Comparison of ENCODE assay signal across 18 cellular contexts in the genomic region with DNA sequence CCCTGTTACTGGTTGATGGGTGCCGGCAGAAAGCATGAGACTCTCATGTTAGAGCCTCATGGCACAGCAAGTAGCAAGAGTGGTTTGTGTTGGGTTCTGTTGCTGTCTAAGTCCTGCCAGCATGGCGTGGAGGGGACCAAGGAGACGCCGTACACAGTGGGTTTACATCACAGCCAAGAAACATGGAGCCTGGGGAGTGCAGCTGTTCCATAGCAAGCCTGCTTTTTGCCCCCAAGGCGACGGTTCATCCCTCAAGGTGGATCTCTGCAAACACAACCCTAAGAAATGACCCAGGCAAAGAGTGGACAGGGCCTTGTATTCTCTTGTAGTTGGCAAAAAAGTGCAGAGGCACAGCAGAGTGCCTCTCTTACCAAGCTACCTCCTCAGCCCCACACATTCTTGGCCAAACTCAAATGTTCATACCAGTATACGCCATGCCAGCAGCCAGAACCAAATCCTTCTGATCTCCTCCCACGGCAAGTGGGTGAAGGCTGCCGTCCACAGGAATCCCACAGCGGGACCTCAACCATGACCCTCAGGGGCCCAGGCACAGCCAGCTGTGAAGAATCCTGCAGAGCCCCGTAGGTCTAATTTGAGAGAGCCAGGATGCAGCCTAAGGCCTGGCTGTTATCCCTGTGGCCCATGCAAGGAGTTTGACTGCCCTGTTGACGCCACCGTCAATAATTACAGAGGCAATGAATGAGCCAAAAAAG.
"Had no signal": no experiment of that assay in that cellular context is flagged by ENCODE, and none has a peak within 500 bp of the region (broad histone marks: within the 10 kb centered on the region; RNA-seq: fewer than 3 reads in every experiment).

No MANE protein-coding gene starts in this region.

- H3K27ac Mint-ChIP-seq: activated naive CD8-positive, alpha-beta T cell treated with anti-CD3 and anti-CD28 coated beads for 36 hours; activated T-cell treated with anti-CD3 and anti-CD28 coated beads, Interleukin-2, amount 50 U/mL, for 72 hours; mesothelial cell of epicardium; T-helper 17 cell had no signal

- H3K36me3 Mint-ChIP-seq: mesothelial cell of epicardium had no signal

- H2AFZ ChIP-seq: parathyroid adenoma had no signal

- H3K27me3 ChIP-seq: body of pancreas had no signal

- H3K9me3 Mint-ChIP-seq: central memory CD8-positive, alpha-beta T cell had no signal

- ATAC-seq: activated T-cell treated with anti-CD3 and anti-CD28 coated beads, Interleukin-2, amount 50 U/mL, for 72 hours; body of pancreas; lower lobe of right lung; T-helper 17 cell had no signal

- H3K9me3 ChIP-seq: body of pancreas, esophagus squamous epithelium, lower lobe of right lung had no signal

- H3K36me3 ChIP-seq: lower lobe of right lung had no signal

- H3K4me1 ChIP-seq: body of pancreas, esophagus squamous epithelium, lower lobe of right lung, parathyroid adenoma had no signal

- H3K4me3 ChIP-seq: body of pancreas, coronary artery, esophagus squamous epithelium, lower lobe of right lung had no signal

- H3K27me3 Mint-ChIP-seq: activated naive CD8-positive, alpha-beta T cell treated with anti-CD3 and anti-CD28 coated beads for 36 hours; T-helper 17 cell had no signal

- H3K4me1 Mint-ChIP-seq: central memory CD8-positive, alpha-beta T cell; mesothelial cell of epicardium; neural crest cell; T-helper 17 cell had no signal

- DNase-seq: activated CD4-positive, alpha-beta T cell treated with anti-CD3 and anti-CD28 coated beads, Interleukin-2, amount 50 U/mL, for 1 hour; activated naive CD8-positive, alpha-beta T cell treated with anti-CD3 and anti-CD28 coated beads for 36 hours; activated T-cell treated with anti-CD3 and anti-CD28 coated beads, Interleukin-2, amount 50 U/mL, for 72 hours; amygdala; body of pancreas; esophagus squamous epithelium; hippocampal formation; lower lobe of right lung; small intestine; stimulated activated CD4-positive, alpha-beta T cell treated with anti-CD3 and anti-CD28 coated beads, Interleukin-4, amount 100 ng/mL, for 24 hours; stimulated activated naive CD4-positive, alpha-beta T cell treated with Interleukin-2 at 50 U/mL for 16 hours; trophoblast cell had no signal

- H3K27ac ChIP-seq: body of pancreas, coronary artery, esophagus squamous epithelium, lower lobe of right lung, parathyroid adenoma had no signal

- H3K79me2 ChIP-seq: parathyroid adenoma had no signal

- H3K9ac ChIP-seq: parathyroid adenoma had no signal

- H3K4me3 Mint-ChIP-seq: activated naive CD8-positive, alpha-beta T cell treated with anti-CD3 and anti-CD28 coated beads for 36 hours; activated T-cell treated with anti-CD3 and anti-CD28 coated beads, Interleukin-2, amount 50 U/mL, for 72 hours; central memory CD8-positive, alpha-beta T cell; mesothelial cell of epicardium; neural crest cell; T-helper 17 cell had no signal
